ENCODE assay signal across 8 cellular contexts in the genomic region with DNA sequence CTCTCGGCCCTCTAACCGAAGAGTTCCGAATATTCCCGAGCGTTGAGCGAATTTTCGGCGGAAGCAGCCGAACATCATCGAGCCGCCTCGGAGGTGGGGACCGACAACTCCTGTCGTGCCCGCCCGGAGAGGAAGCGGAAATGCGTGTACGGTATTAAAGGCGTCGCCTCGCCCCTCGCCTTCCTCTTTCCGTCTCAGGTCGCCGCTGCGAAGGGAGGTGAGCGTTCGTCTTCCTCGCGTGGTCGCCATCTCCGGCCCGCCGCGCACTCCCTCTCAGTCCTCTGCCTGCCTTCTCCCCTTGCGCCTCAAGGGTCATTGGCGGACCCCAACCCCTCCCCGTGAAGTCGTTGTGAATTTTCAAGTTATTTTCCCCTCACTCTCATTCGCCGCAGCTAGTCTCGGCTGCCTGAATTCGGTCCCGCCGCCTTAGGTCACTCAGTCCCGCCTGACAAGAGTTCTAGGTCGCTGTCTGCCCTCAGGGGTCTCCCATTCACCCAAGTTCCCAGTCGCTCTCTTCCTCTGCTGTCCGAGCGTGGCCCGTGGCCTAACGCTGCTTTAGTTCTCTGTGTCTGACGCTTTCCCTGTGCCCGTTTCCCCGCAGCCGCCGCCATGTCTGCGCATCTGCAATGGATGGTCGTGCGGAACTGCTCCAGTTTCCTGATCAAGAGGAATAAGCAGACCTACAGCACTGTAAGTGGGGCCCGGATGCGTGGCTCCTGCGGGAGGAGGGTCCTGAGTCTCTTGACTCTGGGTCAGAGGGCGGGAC. TPM values are rescaled to one million over a fixed set of nuclear protein-coding genes. Genes with fewer than 3 reads are reported as not detected.
DNase-seq lines count a peak whose midpoint lies in the region; ATAC-seq and TF ChIP-seq lines count a peak whose summit lies in the region.

A gene (plus strand): TSS at position 184 of the 766 bp plus-strand sequence. CDS start 426 bp downstream, at position 610.

- ATAC-seq in GM19025 (IDR thresholded peaks at IDR 0.05; ENCODE audit: low read depth, unreplicated experiment) (peak; percentile 67), HG03342 (IDR thresholded peaks at IDR 0.05; ENCODE audit: unreplicated experiment) (peak; percentile 63)

- TF ChIP-seq CTCF in AG10803 (conservative IDR thresholded peaks at IDR 0.05; ENCODE audit: low read length) (no peak), colonic mucosa (IDR thresholded peaks at IDR 0.05) (no peak)

- H3K27ac ChIP-seq in colonic mucosa (peak within 1 kb of the TSS; percentile 94), layer of hippocampus (ENCODE audit: low read depth, low read length) (peak within 1 kb of the TSS; percentile 97)

- H3K9ac ChIP-seq in colonic mucosa (ENCODE audit: low read depth in 2 of 2, low read length in 2 of 2) = peak within 1 kb of the TSS; percentile 94 to 95

- H3K36me3 ChIP-seq in colonic mucosa = peaks cover 24% of the 10 kb centered on the region

- H3K27me3 ChIP-seq in colonic mucosa (no peaks in the 10 kb centered on the region), layer of hippocampus (ENCODE audit: control insufficient read depth, insufficient read depth, low read length) (no peaks in the 10 kb centered on the region)

- H3K4me3 ChIP-seq in AG10803 (ENCODE audit: low read length) = peak within 1 kb of the TSS; percentile 98
- peak within 1 kb of the TSS; percentile 73 for H3K4me3 ChIP-seq in colonic mucosa

- H3K9me3 ChIP-seq in colonic mucosa = no peaks in the 10 kb centered on the region

- DNase-seq in AG10803 (ENCODE audit: low read depth) (peak; percentile 96), NCI-H524 treated with DMSO at 0.1 percent for 48 hours (lab: John Stamatoyannopoulos, UW) (peak; percentile 91), colonic mucosa (peak; percentile 99)
- peak; percentile 99 for DNase-seq in activated CD4-positive, alpha-beta T cell treated with anti-CD3 and anti-CD28 coated beads for 48 hours
- peak; percentile 98 for DNase-seq in stimulated activated CD4-positive, alpha-beta T cell treated with anti-CD3 and anti-CD28 coated beads, Interleukin-1b, Interleukin-23, amount 100 ng/mL, for 48 hours

- intact Hi-C loops in colonic mucosa (cut with DNase I) = no loop called here

- H3K4me1 ChIP-seq in colonic mucosa = peaks cover 23% of the 10 kb centered on the region

RNA-seq across cellular contexts. Expression of the gene that starts here (rescaled TPM):
- total RNA-seq in colonic mucosa = 1,000 to 10,000 TPM; 1,447 to 1,819 TPM

Comparison
In these comparisons a context has a peak if more than half of its experiments do, and no peak if none do; other contexts are left out.
1. Peak in every context shown above with its lines: DNase-seq, ATAC-seq, H3K4me3 ChIP-seq and H3K27ac ChIP-seq.